10 cellular contexts compared by ENCODE assay signal in genomic region chr10:88065384-88066049, GRCh38.
DNase-seq lines count a peak whose midpoint lies in the region; ATAC-seq, FAIRE-seq and TF ChIP-seq lines count a peak whose summit lies in the region.
"Had no signal": no experiment of that assay in that cellular context is flagged by ENCODE, and none has a peak within 500 bp of the region (broad histone marks: within the 10 kb centered on the region; RNA-seq: fewer than 3 reads in every experiment).

No MANE protein-coding gene starts in this region.

- no TSS peak for BruUV-seq in Calu3 (replicated peaks; lab: Mats Ljungman, UMichigan)

- H3K27me3 Mint-ChIP-seq in astrocyte (ENCODE audit: low read depth, unreplicated experiment) (no peaks in the 10 kb centered on the region), Calu3 (ENCODE audit: unreplicated experiment) (no peaks in the 10 kb centered on the region)

- H3K9me3 Mint-ChIP-seq in astrocyte (ENCODE audit: unreplicated experiment) (peaks cover 2% of the 10 kb centered on the region), Calu3 (ENCODE audit: low read depth, unreplicated experiment) (peaks cover 1% of the 10 kb centered on the region)

- no peak overlapping the region for H3K4me3 ChIP-seq in astrocyte (ENCODE audit: insufficient read depth, low read depth, low read length)
- no peak overlapping the region for H3K4me3 ChIP-seq in thoracic aorta
- H3K4me3 ChIP-seq: ovary had no signal

- H3K4me2 ChIP-seq in astrocyte (ENCODE audit: low read length) = no peak overlapping the region

- H3K27me3 ChIP-seq in astrocyte (ENCODE audit: insufficient read depth, low read length) (no peaks in the 10 kb centered on the region), thoracic aorta (replicated peaks; ENCODE audit: insufficient read depth) (no peaks in the 10 kb centered on the region)
- H3K27me3 ChIP-seq: ovary had no signal

- no peaks in the 10 kb centered on the region for H3K36me3 ChIP-seq in astrocyte (ENCODE audit: insufficient read depth, low read length)
- no peaks in the 10 kb centered on the region for H3K36me3 ChIP-seq in thoracic aorta
- H3K36me3 ChIP-seq: ovary had no signal

- DNase-seq in activated T-cell treated with anti-CD3 and anti-CD28 coated beads for 48 hours (ENCODE audit: low read depth) = peak; percentile 26
- DNase-seq in activated T-cell treated with anti-CD3 and anti-CD28 coated beads, Interleukin-2, amount 50 U/mL, for 1 hour = no peak
- peak; percentile 37 for DNase-seq in astrocyte (ENCODE audit: low read depth)
- no peak for DNase-seq in thoracic aorta (ENCODE audit: low spot score)
- no peak for DNase-seq in GM10266 (ENCODE audit: extremely low spot score)
- no peak for DNase-seq in NCI-H2081 (lab: John Stamatoyannopoulos, UW)
- no peak for DNase-seq in Calu3
- DNase-seq: H7, ovary had no signal

- no peak for TF ChIP-seq CTCF in astrocyte (IDR thresholded peaks at IDR 0.05; ENCODE audit: insufficient read depth, low read depth, low read length)
- TF ChIP-seq CTCF in thoracic aorta (IDR thresholded peaks at IDR 0.05) = no peak
- TF ChIP-seq CTCF in GM10266 (IDR thresholded peaks at IDR 0.05; ENCODE audit: control insufficient read depth, insufficient read depth, low read depth, missing control alignments) = no peak
- no peak for TF ChIP-seq CTCF in Calu3 (IDR thresholded peaks at IDR 0.05; ENCODE audit: unreplicated experiment)

- peak overlapping the region; percentile 81 for H3K27ac Mint-ChIP-seq in astrocyte (ENCODE audit: unreplicated experiment)
- no peak overlapping the region for H3K27ac Mint-ChIP-seq in Calu3 (ENCODE audit: unreplicated experiment)

- peak; percentile 6 for ATAC-seq in HG03571 (IDR thresholded peaks at IDR 0.05; ENCODE audit: unreplicated experiment)
- ATAC-seq in thoracic aorta (ENCODE audit: insufficient number of reproducible peaks, low FRiP score, low read depth) = no peak

- intact Hi-C loops in Calu3 (cut with micrococcal nuclease; ENCODE audit: unreplicated experiment) = no loop called here

- H3K9me3 ChIP-seq in astrocyte (ENCODE audit: insufficient read depth, low read depth, low read length) (no peaks in the 10 kb centered on the region), thoracic aorta (no peaks in the 10 kb centered on the region)
- H3K9me3 ChIP-seq: ovary had no signal

- no peaks in the 10 kb centered on the region for H4K20me1 ChIP-seq in astrocyte (ENCODE audit: insufficient read depth, low read length)

- no peaks in the 10 kb centered on the region for H3K79me2 ChIP-seq in astrocyte (ENCODE audit: insufficient read depth, low read length)

- H2AFZ ChIP-seq in astrocyte (ENCODE audit: low read depth, low read length) = no peak overlapping the region

- no peak for FAIRE-seq in astrocyte (lab: Jason Lieb, UNC)

- CTCF ChIA-PET in Calu3 (lab: Charles Lee) = no interaction called here

- H3K4me1 Mint-ChIP-seq in astrocyte (ENCODE audit: low read depth, unreplicated experiment) = peaks cover 42% of the 10 kb centered on the region
- H3K4me1 Mint-ChIP-seq in Calu3 (ENCODE audit: low read depth, unreplicated experiment) = no peaks in the 10 kb centered on the region

- no peak overlapping the region for H3K4me3 Mint-ChIP-seq in astrocyte (ENCODE audit: unreplicated experiment)
- no peak overlapping the region for H3K4me3 Mint-ChIP-seq in Calu3 (ENCODE audit: low read depth, unreplicated experiment)

- H3K36me3 Mint-ChIP-seq in astrocyte (ENCODE audit: low read depth, unreplicated experiment) (no peaks in the 10 kb centered on the region), Calu3 (ENCODE audit: insufficient read depth, unreplicated experiment) (no peaks in the 10 kb centered on the region)

- no peak overlapping the region for H3K9ac ChIP-seq in astrocyte (ENCODE audit: low read length)

- H3K27ac ChIP-seq in astrocyte (ENCODE audit: low read depth, low read length) (no peak overlapping the region), thoracic aorta (peak overlapping the region; percentile 27 to 89)
- H3K27ac ChIP-seq: ovary had no signal

- H3K4me1 ChIP-seq in astrocyte (ENCODE audit: insufficient read depth, low read length) (peaks cover 13% of the 10 kb centered on the region), thoracic aorta (ENCODE audit: control insufficient read depth in 1 of 2, low read depth in 2 of 2) (peaks cover 28 to 36% of the 10 kb centered on the region in 2 donors)

Comparison
In these comparisons a context has a peak if more than half of its experiments do, and no peak if none do; other contexts are left out.
1. DNase-seq: peak in activated T-cell treated with anti-CD3 and anti-CD28 coated beads for 48 hours (single experiment) and astrocyte (single experiment); none in activated T-cell treated with anti-CD3 and anti-CD28 coated beads, Interleukin-2, amount 50 U/mL, for 1 hour (single experiment), thoracic aorta (single experiment), GM10266 (single experiment), NCI-H2081 (0 of 2) and Calu3 (single experiment).